8 cellular contexts compared by ENCODE assay signal in genomic region chr4:183471960-183472708, GRCh38. TPM values are rescaled to one million over a fixed set of nuclear protein-coding genes. Genes with fewer than 3 reads are reported as not detected.
DNase-seq lines count a peak whose midpoint lies in the region; ATAC-seq and TF ChIP-seq lines count a peak whose summit lies in the region.

No MANE protein-coding gene starts in this region.

- CTCF ChIA-PET in BJ (lab: Yijun Ruan, JAX): interaction anchor here (0.6 to 3.4 kb wide), 4 partner anchors 23 to 635 kb away, joined by 3 to 14 read pairs (median 3); no protein-coding TSS in a partner anchor
- CTCF ChIA-PET in PC-3 (lab: Charles Lee): no interaction called here

- TF ChIP-seq CTCF in BJ (IDR thresholded peaks at IDR 0.05; ENCODE audit: insufficient read depth, low read depth, low read length): peak; percentile 81
- TF ChIP-seq CTCF in PC-3 (conservative IDR thresholded peaks at IDR 0.05; ENCODE audit: low read depth, low read length): peak; percentile 86
- peak; percentile 94 for TF ChIP-seq CTCF in nephron progenitor cell (IDR thresholded peaks at IDR 0.05)

- H3K9me3 Mint-ChIP-seq in nephron progenitor cell: peaks cover 21% of the 10 kb centered on the region

- no peak overlapping the region for H3K4me3 Mint-ChIP-seq in nephron progenitor cell

- no peaks in the 10 kb centered on the region for H3K9me3 ChIP-seq in PC-3 (ENCODE audit: low read length)

- intact Hi-C loops in PC-3 (cut with micrococcal nuclease): loop anchor here (1.0 to 10.0 kb wide), 6 partner anchors 28 to 695 kb away; partner anchors contain the start of gene CDKN2AIP

- H3K36me3 Mint-ChIP-seq in nephron progenitor cell (ENCODE audit: low read depth): peaks cover 30% of the 10 kb centered on the region

- H3K36me3 ChIP-seq in BJ (ENCODE audit: control insufficient read depth, insufficient read depth, low read length) (no peaks in the 10 kb centered on the region), PC-3 (ENCODE audit: low read depth, low read length) (no peaks in the 10 kb centered on the region)

- no peak overlapping the region; the same call in 1 of the 2 replicates for H2AFZ ChIP-seq in PC-3 (ENCODE audit: low read length)

- H3K27me3 ChIP-seq in BJ (ENCODE audit: control insufficient read depth, insufficient read depth, low read length): no peaks in the 10 kb centered on the region
- no peaks in the 10 kb centered on the region for H3K27me3 ChIP-seq in PC-3 (ENCODE audit: low read length)

- H3K79me2 ChIP-seq in PC-3 (ENCODE audit: low read length): no peaks in the 10 kb centered on the region

- H3K27me3 Mint-ChIP-seq in nephron progenitor cell (ENCODE audit: low read depth, poor library complexity): peaks cover 6% of the 10 kb centered on the region

- POLR2A ChIA-PET in BJ (lab: Charles Lee): no interaction called here
- POLR2A ChIA-PET in PC-3 (lab: Charles Lee; ENCODE audit: unreplicated experiment): no interaction called here

- no peaks in the 10 kb centered on the region for H3F3A ChIP-seq in PC-3 (ENCODE audit: low read length, unreplicated experiment)

- ATAC-seq in PC-3: peak; percentile 57

- H3K27ac ChIP-seq in PC-3 (ENCODE audit: low read length): no peak overlapping the region

- no peaks in the 10 kb centered on the region for H3K9me2 ChIP-seq in PC-3 (replicated peaks; ENCODE audit: low read length)

- H3K9ac ChIP-seq in PC-3 (ENCODE audit: low read length): no peak overlapping the region

- no peaks in the 10 kb centered on the region for H3K4me1 Mint-ChIP-seq in nephron progenitor cell

- peak overlapping the region; percentile 4; the same call in 1 of the 2 replicates for H3K4me2 ChIP-seq in PC-3 (ENCODE audit: low read length)

- peaks cover 31% of the 10 kb centered on the region for H3K4me1 ChIP-seq in PC-3 (ENCODE audit: insufficient read depth, low read length)

- no TSS peak for BruUV-seq in PC-3 (replicated peaks; lab: Mats Ljungman, UMichigan)

- H3K4me3 ChIP-seq in BJ (ENCODE audit: low read depth, low read length): no peak overlapping the region
- no peak overlapping the region for H3K4me3 ChIP-seq in PC-3 (ENCODE audit: low read length)

- H3K27ac Mint-ChIP-seq in nephron progenitor cell: no peak overlapping the region

- DNase-seq in BJ (ENCODE audit: low read depth) (no peak), GM19240 (ENCODE audit: insufficient read length, low spot score) (peak; percentile 41), HPDE6-E6E7 (ENCODE audit: extremely low spot score) (peak; percentile 58), PC-3 (peak; percentile 86), fibroblast of peridontal ligament (ENCODE audit: extremely low read depth) (peak; percentile 82), nephron progenitor cell (peak; percentile 92)
- DNase-seq in activated T-cell treated with anti-CD3 and anti-CD28 coated beads, Interleukin-2, amount 50 U/mL, for 48 hours: peak; percentile 84 to 91
- DNase-seq in stimulated activated naive CD4-positive, alpha-beta T cell treated with Interleukin-2 at 50 U/mL for 16 hours (lab: John Stamatoyannopoulos, UW): peak; percentile 68

- H4K20me1 ChIP-seq in PC-3 (ENCODE audit: low read length): no peaks in the 10 kb centered on the region

RNA-seq across cellular contexts. Expression of gene CDKN2AIP, which starts 27.7 kb away (rescaled TPM):
- 9.4 and 12.0 TPM in 2 replicates for polyA plus RNA-seq in BJ (2011; rRNA removed)
- 6.7 and 9.0 TPM in 2 replicates for polyA minus RNA-seq in BJ (2011; rRNA and poly(A)+ RNA removed)
- 21.2 and 31.5 TPM in 2 replicates for total RNA-seq in PC-3 (2014; rRNA removed)

RNA-seq across cellular contexts. Expression of gene ING2, which starts 32.7 kb away (rescaled TPM):
- polyA plus RNA-seq in BJ (2011; rRNA removed): 4.4 and 8.2 TPM in 2 replicates
- polyA minus RNA-seq in BJ (2011; rRNA and poly(A)+ RNA removed): 0.57 and 0.90 TPM in 2 replicates
- total RNA-seq in PC-3 (2014; rRNA removed): 12.4 and 17.3 TPM in 2 replicates
